Comparison of ENCODE assay signal across 10 cellular contexts in the genomic region with DNA sequence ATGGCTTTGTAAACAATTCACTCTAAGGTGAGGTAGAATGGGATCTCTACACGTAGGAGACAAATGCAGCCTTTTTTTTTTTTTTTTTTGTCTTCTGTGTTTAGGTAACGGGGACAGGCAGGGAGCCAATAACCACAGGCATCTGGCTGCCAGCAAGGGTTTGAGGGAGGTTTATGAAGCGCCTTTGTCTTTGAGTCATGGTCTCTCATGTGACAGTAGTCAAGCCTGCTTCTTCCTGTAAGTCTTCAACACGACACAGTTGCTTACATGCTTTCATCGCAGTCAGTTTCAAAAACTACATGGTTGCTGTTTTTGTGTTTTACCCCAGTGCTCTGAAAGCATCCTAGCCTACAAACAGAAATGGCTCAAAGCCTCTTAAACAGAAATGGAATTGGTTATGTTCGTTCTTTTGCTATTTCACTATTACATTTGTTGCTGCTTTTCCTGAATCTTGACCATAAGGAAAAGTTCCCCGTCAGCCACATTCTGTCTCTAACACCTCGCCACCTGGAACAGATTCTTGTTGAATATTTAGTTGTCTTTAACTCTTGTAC.
A peak's percentile ranks its signal among the peaks of the same experiment; 100 is the strongest.
DNase-seq lines count a peak whose midpoint lies in the region; ATAC-seq and TF ChIP-seq lines count a peak whose summit lies in the region.
"Had no signal": no experiment of that assay in that cellular context is flagged by ENCODE, and none has a peak within 500 bp of the region (broad histone marks: within the 10 kb centered on the region; RNA-seq: fewer than 3 reads in every experiment).

No MANE protein-coding gene starts in this region.

- no peak overlapping the region for H3K27ac ChIP-seq in RWPE2 (ENCODE audit: poor library complexity, severe bottlenecking)
- H3K27ac ChIP-seq: heart right ventricle had no signal

- no peak overlapping the region for H3K4me3 ChIP-seq in RWPE2 (ENCODE audit: severe bottlenecking)
- no peak overlapping the region for H3K4me3 ChIP-seq in foreskin fibroblast (ENCODE audit: low read depth in 1 of 2, low read length in 2 of 2)
- H3K4me3 ChIP-seq: heart right ventricle had no signal

- H3K4me1 ChIP-seq in RWPE2 (ENCODE audit: insufficient read depth, poor library complexity, severe bottlenecking) = no peaks in the 10 kb centered on the region
- H3K4me1 ChIP-seq: heart right ventricle had no signal

- peak; percentile 78 for DNase-seq in DMS153 treated with DMSO at 0.1 percent for 48 hours (lab: John Stamatoyannopoulos, UW; ENCODE audit: unreplicated experiment)
- DNase-seq in RWPE2 (ENCODE audit: low spot score) = no peak
- peak; percentile 65 to 83 for DNase-seq in foreskin fibroblast
- DNase-seq: heart right ventricle, retina had no signal

- TF ChIP-seq EP300 in Ishikawa (IDR thresholded peaks at IDR 0.05; ENCODE audit: borderline replicate concordance) = no peak

- TF ChIP-seq CTCF in RWPE2 (IDR thresholded peaks at IDR 0.05; ENCODE audit: poor library complexity, severe bottlenecking) (no peak), foreskin fibroblast (IDR thresholded peaks at IDR 0.05; ENCODE audit: low read depth, low read length) (no peak)

- H3K36me3 ChIP-seq in RWPE2 (ENCODE audit: low read depth) = no peaks in the 10 kb centered on the region
- H3K36me3 ChIP-seq: heart right ventricle had no signal

- ATAC-seq in RWPE2 (ENCODE audit: low read depth) = peak; percentile 58; the same call in 2 of the 3 replicates
- ATAC-seq in GM19455 (IDR thresholded peaks at IDR 0.05; ENCODE audit: unreplicated experiment) = no peak
- ATAC-seq in GM21360 (IDR thresholded peaks at IDR 0.05; ENCODE audit: unreplicated experiment) = no peak
- no peak for ATAC-seq in GM19023 (IDR thresholded peaks at IDR 0.05; ENCODE audit: unreplicated experiment)
- no peak for ATAC-seq in HG03108 (IDR thresholded peaks at IDR 0.05; ENCODE audit: unreplicated experiment)
- ATAC-seq: heart right ventricle had no signal

- TF ChIP-seq RAD21 in Ishikawa (IDR thresholded peaks at IDR 0.05; ENCODE audit: low read depth) = no peak

- H3K27me3 ChIP-seq in RWPE2 (ENCODE audit: insufficient read depth, poor library complexity, severe bottlenecking) = no peaks in the 10 kb centered on the region

- no peaks in the 10 kb centered on the region for H3K9me3 ChIP-seq in RWPE2 (ENCODE audit: severe bottlenecking)
- H3K9me3 ChIP-seq: heart right ventricle had no signal

TF ChIP-seq in Ishikawa, 13 proteins besides CTCF, POLR2A, EP300 and RAD21:
- TF ChIP-seq NFIC (IDR thresholded peaks at IDR 0.05) (peak; percentile 69), FOXM1 (IDR thresholded peaks at IDR 0.05; ENCODE audit: borderline replicate concordance, low read depth) (no peak)
- TF ChIP-seq, protein P1, sequence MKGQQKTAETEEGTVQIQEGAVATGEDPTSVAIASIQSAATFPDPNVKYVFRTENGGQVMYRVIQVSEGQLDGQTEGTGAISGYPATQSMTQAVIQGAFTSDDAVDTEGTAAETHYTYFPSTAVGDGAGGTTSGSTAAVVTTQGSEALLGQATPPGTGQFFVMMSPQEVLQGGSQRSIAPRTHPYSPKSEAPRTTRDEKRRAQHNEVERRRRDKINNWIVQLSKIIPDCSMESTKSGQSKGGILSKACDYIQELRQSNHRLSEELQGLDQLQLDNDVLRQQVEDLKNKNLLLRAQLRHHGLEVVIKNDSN (IDR thresholded peaks at IDR 0.05) = 0 out of 2 replicates have a peak, but pooled peaks have one; percentile 41
